Comparison of ENCODE assay signal across 1 cellular context in the genomic region with DNA sequence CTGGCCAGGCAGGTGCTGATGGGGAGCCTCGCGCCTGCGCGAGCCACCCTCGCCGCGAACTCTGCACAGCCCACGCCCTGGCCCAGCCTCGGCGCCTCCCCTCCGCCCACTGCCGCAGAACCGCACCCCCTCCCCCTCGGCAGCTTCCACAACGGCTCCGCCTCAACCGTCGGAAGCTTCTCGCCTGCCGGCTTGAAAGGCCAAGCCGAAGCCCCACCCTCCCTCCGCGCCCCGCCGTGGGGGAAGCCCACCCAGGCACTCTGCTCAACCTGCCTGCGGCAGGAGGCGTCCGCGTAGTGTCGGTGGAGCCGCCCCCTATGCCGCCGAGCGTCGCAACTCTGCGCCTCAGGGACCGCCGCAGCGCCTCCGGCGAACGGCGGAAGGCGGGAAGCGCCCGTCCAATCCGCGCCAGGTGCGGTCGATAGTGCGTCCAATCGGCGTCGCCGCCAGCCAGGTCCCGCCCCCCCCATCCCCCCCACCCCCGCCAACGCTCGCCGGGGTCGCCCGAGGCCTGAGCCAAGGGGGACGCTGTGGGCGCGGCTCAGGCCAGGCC.
TF ChIP-seq lines count a peak whose summit lies in the region.

A gene with protein sequence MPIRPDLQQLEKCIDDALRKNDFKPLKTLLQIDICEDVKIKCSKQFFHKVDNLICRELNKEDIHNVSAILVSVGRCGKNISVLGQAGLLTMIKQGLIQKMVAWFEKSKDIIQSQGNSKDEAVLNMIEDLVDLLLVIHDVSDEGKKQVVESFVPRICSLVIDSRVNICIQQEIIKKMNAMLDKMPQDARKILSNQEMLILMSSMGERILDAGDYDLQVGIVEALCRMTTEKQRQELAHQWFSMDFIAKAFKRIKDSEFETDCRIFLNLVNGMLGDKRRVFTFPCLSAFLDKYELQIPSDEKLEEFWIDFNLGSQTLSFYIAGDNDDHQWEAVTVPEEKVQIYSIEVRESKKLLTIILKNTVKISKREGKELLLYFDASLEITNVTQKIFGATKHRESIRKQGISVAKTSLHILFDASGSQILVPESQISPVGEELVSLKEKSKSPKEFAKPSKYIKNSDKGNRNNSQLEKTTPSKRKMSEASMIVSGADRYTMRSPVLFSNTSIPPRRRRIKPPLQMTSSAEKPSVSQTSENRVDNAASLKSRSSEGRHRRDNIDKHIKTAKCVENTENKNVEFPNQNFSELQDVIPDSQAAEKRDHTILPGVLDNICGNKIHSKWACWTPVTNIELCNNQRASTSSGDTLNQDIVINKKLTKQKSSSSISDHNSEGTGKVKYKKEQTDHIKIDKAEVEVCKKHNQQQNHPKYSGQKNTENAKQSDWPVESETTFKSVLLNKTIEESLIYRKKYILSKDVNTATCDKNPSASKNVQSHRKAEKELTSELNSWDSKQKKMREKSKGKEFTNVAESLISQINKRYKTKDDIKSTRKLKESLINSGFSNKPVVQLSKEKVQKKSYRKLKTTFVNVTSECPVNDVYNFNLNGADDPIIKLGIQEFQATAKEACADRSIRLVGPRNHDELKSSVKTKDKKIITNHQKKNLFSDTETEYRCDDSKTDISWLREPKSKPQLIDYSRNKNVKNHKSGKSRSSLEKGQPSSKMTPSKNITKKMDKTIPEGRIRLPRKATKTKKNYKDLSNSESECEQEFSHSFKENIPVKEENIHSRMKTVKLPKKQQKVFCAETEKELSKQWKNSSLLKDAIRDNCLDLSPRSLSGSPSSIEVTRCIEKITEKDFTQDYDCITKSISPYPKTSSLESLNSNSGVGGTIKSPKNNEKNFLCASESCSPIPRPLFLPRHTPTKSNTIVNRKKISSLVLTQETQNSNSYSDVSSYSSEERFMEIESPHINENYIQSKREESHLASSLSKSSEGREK (N-terminal part only) (minus strand): TSS at position 342 of the 553 bp plus-strand sequence. CDS start 11,224 bp downstream, outside the sequence.

TF ChIP-seq in SK-N-SH treated with all-trans-retinoic acid at 6 μM for 48 hours, 23 proteins besides CTCF, POLR2A, EP300 and RAD21 (continued from another document):
- TF ChIP-seq CSDC2 (CRISPR knock-in tag; IDR thresholded peaks at IDR 0.05) = no peak
- TF ChIP-seq OSR1 (CRISPR knock-in tag; IDR thresholded peaks at IDR 0.05) = no peak
- no peak for TF ChIP-seq ZNF565 (CRISPR knock-in tag; conservative IDR thresholded peaks at IDR 0.05; ENCODE audit: low read depth)
- no peak for TF ChIP-seq ZFP3 (CRISPR knock-in tag; IDR thresholded peaks at IDR 0.05)
- TF ChIP-seq ARNTL (CRISPR knock-in tag; IDR thresholded peaks at IDR 0.05; ENCODE audit: borderline replicate concordance, low read depth) = no peak
- TF ChIP-seq GLIS3 (CRISPR knock-in tag; IDR thresholded peaks at IDR 0.05) = no peak
